In the genomic region with DNA sequence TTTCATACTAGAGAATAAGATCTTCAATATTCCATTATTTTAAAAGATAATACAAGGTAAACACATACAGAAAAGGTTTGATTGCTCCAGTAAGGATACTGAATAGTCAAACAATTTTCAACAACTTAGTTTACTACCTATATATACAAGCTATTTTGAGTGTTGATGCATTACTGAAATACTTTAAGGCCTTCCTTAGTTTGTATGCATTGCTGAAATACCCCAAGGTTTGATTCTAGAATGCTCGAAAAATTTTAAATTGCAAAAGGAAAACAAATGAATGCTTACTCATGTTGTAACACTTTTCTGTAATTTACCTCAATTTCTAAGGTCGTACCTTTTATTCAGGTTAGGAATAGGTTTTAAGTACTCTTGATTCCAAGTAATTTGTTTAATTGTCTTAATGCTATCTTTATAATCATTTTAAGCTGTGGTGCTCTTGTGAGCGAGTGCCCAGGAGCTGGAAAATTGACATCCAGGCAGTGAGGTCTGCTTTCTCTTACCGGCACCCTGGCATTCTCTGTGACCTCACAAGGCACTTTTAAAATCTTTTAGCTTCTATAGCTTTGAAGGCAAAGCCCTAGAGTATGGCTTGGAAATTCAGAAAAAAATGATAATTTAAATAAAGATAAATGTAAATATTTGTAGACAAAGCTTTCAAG, we compare ENCODE assay signal across 1 cellular context.
TF ChIP-seq lines count a peak whose summit lies in the region.

No MANE protein-coding gene starts in this region.

TF ChIP-seq in SK-N-SH, 30 proteins besides CTCF, POLR2A, EP300 and RAD21:
- no peak for TF ChIP-seq JUND (IDR thresholded peaks at IDR 0.05)
- peak; percentile 81 for TF ChIP-seq RCOR1 (IDR thresholded peaks at IDR 0.05; ENCODE audit: low read length)
- TF ChIP-seq NFIC (IDR thresholded peaks at IDR 0.05; ENCODE audit: borderline replicate concordance), result no peak
- no peak for TF ChIP-seq RXRA (IDR thresholded peaks at IDR 0.05; ENCODE audit: borderline replicate concordance, low read depth)
- TF ChIP-seq REST (IDR thresholded peaks at IDR 0.05; ENCODE audit: low read depth, low read length), result no peak
- no peak for TF ChIP-seq EZH2phosphoT487 (IDR thresholded peaks at IDR 0.05; ENCODE audit: borderline replicate concordance, low read depth)
- TF ChIP-seq IRF3 (IDR thresholded peaks at IDR 0.05; ENCODE audit: low read depth, low read length), result no peak
- no peak for TF ChIP-seq PBX3 (IDR thresholded peaks at IDR 0.05)
- TF ChIP-seq, protein P1, sequence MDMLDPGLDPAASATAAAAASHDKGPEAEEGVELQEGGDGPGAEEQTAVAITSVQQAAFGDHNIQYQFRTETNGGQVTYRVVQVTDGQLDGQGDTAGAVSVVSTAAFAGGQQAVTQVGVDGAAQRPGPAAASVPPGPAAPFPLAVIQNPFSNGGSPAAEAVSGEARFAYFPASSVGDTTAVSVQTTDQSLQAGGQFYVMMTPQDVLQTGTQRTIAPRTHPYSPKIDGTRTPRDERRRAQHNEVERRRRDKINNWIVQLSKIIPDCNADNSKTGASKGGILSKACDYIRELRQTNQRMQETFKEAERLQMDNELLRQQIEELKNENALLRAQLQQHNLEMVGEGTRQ (IDR thresholded peaks at IDR 0.05; ENCODE audit: borderline replicate concordance, low read depth, low read length), result no peak
- peak; percentile 54; the same call in 1 of the 2 replicates for TF ChIP-seq FOXJ3 (CRISPR knock-in tag; IDR thresholded peaks at IDR 0.05)
- peak; percentile 27; the same call in 1 of the 2 replicates for TF ChIP-seq MXI1 (IDR thresholded peaks at IDR 0.05; ENCODE audit: low read depth, low read length)
- TF ChIP-seq GATA2 (CRISPR knock-in tag; IDR thresholded peaks at IDR 0.05), result peak; percentile 81
- peak; percentile 56 for TF ChIP-seq CHD2 (IDR thresholded peaks at IDR 0.05; ENCODE audit: low read length, partially characterized antibody)
